In the genomic region with DNA sequence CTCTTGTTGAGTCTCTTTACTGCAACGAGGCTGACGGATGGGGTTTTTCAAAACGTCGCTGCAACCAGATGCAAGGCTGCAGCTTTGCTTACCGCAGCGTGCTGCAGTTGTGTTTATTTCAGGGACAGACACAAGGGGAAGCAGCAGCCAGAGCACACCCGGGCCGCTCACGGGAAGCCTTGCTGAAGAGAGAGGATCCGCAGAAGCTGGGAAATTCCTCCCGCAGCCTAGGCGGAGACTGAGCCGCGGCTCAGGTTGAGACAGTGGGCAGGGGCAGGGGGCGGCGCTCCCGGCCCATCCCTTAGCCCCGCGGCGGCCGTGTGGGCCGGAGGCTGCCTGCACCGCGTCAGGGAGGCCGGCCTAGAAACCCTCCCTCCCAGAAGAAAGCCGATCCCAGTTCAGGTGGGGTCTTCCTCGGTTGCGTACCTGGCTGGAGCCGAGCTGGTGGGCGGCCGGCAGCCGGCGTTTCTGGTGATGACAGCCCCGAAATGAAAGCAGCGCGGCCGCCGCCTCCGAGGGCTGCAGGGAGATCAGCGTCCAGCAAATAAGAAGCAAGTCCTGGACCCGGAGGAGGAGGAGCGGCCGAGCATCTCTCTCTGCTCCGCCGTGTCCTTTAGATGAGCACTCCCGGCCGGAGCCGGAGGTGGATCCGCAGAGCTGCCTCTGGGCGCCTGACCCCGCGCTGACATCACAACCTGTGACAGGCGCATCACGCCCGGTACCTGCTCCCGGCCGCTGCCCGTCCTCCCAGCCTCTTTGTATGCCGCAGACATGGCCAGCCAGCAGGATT, we compare ENCODE assay signal across 1 cellular context.
TF ChIP-seq lines count a peak whose summit lies in the region.

A gene (plus strand): TSS at position 750 of the 790 bp plus-strand sequence. CDS start 22 bp downstream, at position 772.

TF ChIP-seq in HEK293, 187 proteins besides CTCF, POLR2A, EP300 and RAD21 (continued from another document):
- TF ChIP-seq ZNF16 (tag by site-specific recombination; IDR thresholded peaks at IDR 0.05; ENCODE audit: low read depth) (no peak), ZNF76 (tag by site-specific recombination; IDR thresholded peaks at IDR 0.05; ENCODE audit: borderline replicate concordance, low read depth) (peak; percentile 41; the same call in 1 of the 2 replicates), GLIS2 (tag by site-specific recombination; IDR thresholded peaks at IDR 0.05) (peak; percentile 31; the same call in 1 of the 2 replicates), ZNF223 (tag by site-specific recombination; IDR thresholded peaks at IDR 0.05) (peak; percentile 51; the same call in 1 of the 2 replicates), HOXD13 (CRISPR knock-in tag; IDR thresholded peaks at IDR 0.05; ENCODE audit: borderline replicate concordance) (no peak), ZNF350 (tag by site-specific recombination; IDR thresholded peaks at IDR 0.05) (no peak), ZNF292 (tag by site-specific recombination; IDR thresholded peaks at IDR 0.05; ENCODE audit: borderline replicate concordance, low read depth) (no peak), KLF16 (tag by site-specific recombination; IDR thresholded peaks at IDR 0.05) (peak; percentile 52; the same call in 1 of the 2 replicates)
- TF ChIP-seq, protein P1, sequence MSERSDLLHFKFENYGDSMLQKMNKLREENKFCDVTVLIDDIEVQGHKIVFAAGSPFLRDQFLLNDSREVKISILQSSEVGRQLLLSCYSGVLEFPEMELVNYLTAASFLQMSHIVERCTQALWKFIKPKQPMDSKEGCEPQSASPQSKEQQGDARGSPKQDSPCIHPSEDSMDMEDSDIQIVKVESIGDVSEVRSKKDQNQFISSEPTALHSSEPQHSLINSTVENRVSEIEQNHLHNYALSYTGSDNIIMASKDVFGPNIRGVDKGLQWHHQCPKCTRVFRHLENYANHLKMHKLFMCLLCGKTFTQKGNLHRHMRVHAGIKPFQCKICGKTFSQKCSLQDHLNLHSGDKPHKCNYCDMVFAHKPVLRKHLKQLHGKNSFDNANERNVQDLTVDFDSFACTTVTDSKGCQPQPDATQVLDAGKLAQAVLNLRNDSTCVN (tag by site-specific recombination; optimal IDR thresholded peaks at IDR 0.05) = peak; percentile 29
- TF ChIP-seq, protein P2, sequence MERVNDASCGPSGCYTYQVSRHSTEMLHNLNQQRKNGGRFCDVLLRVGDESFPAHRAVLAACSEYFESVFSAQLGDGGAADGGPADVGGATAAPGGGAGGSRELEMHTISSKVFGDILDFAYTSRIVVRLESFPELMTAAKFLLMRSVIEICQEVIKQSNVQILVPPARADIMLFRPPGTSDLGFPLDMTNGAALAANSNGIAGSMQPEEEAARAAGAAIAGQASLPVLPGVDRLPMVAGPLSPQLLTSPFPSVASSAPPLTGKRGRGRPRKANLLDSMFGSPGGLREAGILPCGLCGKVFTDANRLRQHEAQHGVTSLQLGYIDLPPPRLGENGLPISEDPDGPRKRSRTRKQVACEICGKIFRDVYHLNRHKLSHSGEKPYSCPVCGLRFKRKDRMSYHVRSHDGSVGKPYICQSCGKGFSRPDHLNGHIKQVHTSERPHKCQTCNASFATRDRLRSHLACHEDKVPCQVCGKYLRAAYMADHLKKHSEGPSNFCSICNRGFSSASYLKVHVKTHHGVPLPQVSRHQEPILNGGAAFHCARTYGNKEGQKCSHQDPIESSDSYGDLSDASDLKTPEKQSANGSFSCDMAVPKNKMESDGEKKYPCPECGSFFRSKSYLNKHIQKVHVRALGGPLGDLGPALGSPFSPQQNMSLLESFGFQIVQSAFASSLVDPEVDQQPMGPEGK (tag by site-specific recombination; IDR thresholded peaks at IDR 0.05) = peak; percentile 70
- TF ChIP-seq, protein P3, sequence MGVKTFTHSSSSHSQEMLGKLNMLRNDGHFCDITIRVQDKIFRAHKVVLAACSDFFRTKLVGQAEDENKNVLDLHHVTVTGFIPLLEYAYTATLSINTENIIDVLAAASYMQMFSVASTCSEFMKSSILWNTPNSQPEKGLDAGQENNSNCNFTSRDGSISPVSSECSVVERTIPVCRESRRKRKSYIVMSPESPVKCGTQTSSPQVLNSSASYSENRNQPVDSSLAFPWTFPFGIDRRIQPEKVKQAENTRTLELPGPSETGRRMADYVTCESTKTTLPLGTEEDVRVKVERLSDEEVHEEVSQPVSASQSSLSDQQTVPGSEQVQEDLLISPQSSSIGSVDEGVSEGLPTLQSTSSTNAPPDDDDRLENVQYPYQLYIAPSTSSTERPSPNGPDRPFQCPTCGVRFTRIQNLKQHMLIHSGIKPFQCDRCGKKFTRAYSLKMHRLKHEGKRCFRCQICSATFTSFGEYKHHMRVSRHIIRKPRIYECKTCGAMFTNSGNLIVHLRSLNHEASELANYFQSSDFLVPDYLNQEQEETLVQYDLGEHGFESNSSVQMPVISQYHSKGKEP (tag by site-specific recombination; IDR thresholded peaks at IDR 0.05) = peak; percentile 99
- TF ChIP-seq, protein P4, sequence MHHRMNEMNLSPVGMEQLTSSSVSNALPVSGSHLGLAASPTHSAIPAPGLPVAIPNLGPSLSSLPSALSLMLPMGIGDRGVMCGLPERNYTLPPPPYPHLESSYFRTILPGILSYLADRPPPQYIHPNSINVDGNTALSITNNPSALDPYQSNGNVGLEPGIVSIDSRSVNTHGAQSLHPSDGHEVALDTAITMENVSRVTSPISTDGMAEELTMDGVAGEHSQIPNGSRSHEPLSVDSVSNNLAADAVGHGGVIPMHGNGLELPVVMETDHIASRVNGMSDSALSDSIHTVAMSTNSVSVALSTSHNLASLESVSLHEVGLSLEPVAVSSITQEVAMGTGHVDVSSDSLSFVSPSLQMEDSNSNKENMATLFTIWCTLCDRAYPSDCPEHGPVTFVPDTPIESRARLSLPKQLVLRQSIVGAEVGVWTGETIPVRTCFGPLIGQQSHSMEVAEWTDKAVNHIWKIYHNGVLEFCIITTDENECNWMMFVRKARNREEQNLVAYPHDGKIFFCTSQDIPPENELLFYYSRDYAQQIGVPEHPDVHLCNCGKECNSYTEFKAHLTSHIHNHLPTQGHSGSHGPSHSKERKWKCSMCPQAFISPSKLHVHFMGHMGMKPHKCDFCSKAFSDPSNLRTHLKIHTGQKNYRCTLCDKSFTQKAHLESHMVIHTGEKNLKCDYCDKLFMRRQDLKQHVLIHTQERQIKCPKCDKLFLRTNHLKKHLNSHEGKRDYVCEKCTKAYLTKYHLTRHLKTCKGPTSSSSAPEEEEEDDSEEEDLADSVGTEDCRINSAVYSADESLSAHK (tag by site-specific recombination; IDR thresholded peaks at IDR 0.05) = no peak
- TF ChIP-seq, protein P5, sequence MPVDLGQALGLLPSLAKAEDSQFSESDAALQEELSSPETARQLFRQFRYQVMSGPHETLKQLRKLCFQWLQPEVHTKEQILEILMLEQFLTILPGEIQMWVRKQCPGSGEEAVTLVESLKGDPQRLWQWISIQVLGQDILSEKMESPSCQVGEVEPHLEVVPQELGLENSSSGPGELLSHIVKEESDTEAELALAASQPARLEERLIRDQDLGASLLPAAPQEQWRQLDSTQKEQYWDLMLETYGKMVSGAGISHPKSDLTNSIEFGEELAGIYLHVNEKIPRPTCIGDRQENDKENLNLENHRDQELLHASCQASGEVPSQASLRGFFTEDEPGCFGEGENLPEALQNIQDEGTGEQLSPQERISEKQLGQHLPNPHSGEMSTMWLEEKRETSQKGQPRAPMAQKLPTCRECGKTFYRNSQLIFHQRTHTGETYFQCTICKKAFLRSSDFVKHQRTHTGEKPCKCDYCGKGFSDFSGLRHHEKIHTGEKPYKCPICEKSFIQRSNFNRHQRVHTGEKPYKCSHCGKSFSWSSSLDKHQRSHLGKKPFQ (tag by site-specific recombination; IDR thresholded peaks at IDR 0.05) = no peak
TF ChIP-seq in HEK293: peak in this region for 31.
